In the genomic region with DNA sequence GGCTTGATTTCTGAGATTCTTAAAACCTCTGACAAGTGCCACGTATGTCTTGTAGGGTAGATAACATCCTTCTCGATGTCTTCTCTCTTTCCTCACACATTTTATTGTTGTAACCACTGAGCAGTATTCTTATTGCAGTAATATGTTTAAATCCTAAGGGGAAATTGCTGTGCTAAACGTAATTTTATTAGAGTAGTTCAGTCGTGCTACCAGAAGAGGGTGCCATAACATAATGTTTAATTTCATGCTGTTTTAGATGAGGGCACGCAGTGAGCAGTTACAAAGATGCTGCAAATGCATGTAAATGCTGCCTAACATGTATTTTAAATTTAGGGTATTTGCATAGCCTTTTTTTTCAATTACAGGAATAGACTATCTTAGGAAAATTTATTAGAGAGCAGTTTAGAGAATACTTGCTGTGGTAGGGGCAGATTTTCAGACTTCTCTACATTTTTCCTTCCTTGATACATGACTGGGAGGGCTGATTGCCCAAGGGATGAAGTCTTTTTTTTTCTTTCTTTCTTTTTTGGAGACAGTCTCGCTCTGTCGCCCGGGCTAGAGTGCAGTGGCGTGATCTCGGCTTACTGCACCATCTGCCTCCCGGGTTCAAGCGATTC, we compare ENCODE assay signal across 8 cellular contexts. TPM values are rescaled to one million over a fixed set of nuclear protein-coding genes. Genes with fewer than 3 reads are reported as not detected.
A peak's percentile ranks its signal among the peaks of the same experiment; 100 is the strongest.
DNase-seq lines count a peak whose midpoint lies in the region; ATAC-seq, FAIRE-seq and TF ChIP-seq lines count a peak whose summit lies in the region.

No MANE protein-coding gene starts in this region.

- H3K9me3 Mint-ChIP-seq in activated CD4-positive, alpha-beta T cell treated with anti-CD3 and anti-CD28 coated beads, Interleukin-2, amount 10 ng/mL, durations not matched to agents 7 days and 5 days, result no peaks in the 10 kb centered on the region

- no peak overlapping the region for H3K9ac ChIP-seq in H1 (replicated peaks in 1 of 4; ENCODE audit: extremely low read depth in 1 of 4, low read depth in 3 of 4, low read length in 3 of 4)

- CTCF ChIA-PET in activated CD4-positive, alpha-beta T cell treated with anti-CD3 and anti-CD28 coated beads, Interleukin-2, amount 10 ng/mL, durations not matched to agents 7 days and 5 days (lab: Charles Lee), result interaction anchor here (0.9 to 1.7 kb wide), 4 partner anchors 18 to 371 kb away, joined by 3 to 5 read pairs (median 4); no protein-coding TSS in a partner anchor
- CTCF ChIA-PET in H1 (lab: Charles Lee; ENCODE audit: partially characterized antibody), result interaction anchor here (0.6 to 2.3 kb wide), 40 partner anchors 9 to 507 kb away, joined by 3 to 17 read pairs (median 4); partner anchors contain the start of gene GAN

- no peak for TF ChIP-seq POLR2A in H1 (IDR thresholded peaks at IDR 0.05; ENCODE audit: control extremely low read depth in 1 of 2, low read depth in 2 of 2, low read length in 2 of 2)

- TF ChIP-seq CTCF in H1 (IDR thresholded peaks at IDR 0.05; ENCODE audit: control extremely low read depth in 1 of 3, insufficient read depth in 1 of 3, low read depth in 1 of 3, low read length in 3 of 3), result peak in 2 of 3 experiments; percentile 43 to 56; a peak in 2 of 4 replicates

- H4K20me1 ChIP-seq in H1 (replicated peaks in 1 of 2; ENCODE audit: control insufficient read depth in 1 of 2, insufficient read depth in 2 of 2, low read length in 2 of 2), result no peaks in the 10 kb centered on the region

- H2BK15ac ChIP-seq in H1 (ENCODE audit: low read length), result no peak overlapping the region

- WGBS in H1 (ENCODE audit: extremely low coverage in 1 of 2, insufficient coverage in 1 of 2, insufficient read length in 1 of 2, insufficient replicate concordance in 2 of 2, low coverage in 1 of 2, low lambda C conversion rate in 2 of 2, missing lambda C conversion rate in 1 of 2), 2 experiments, result 74% methylated on average over 12 of the region's 12 CpGs; no CpG with 5 or more reads in 1 of the 2 experiments

- no peak overlapping the region for H3K27ac ChIP-seq in H1 (ENCODE audit: low read depth, low read length)

- no peak overlapping the region for H3K23ac ChIP-seq in H1 (ENCODE audit: insufficient read length)

- POLR2A ChIA-PET in activated CD4-positive, alpha-beta T cell treated with anti-CD3 and anti-CD28 coated beads, Interleukin-2, amount 10 ng/mL, durations not matched to agents 7 days and 5 days (lab: Charles Lee), result no interaction called here
- POLR2A ChIA-PET in H1 (lab: Charles Lee; ENCODE audit: partially characterized antibody), result interaction anchor here (1.0 kb wide), 1 partner anchor 11 kb away, joined by 3 read pairs; no protein-coding TSS in a partner anchor

- TF ChIP-seq EP300 in H1 (IDR thresholded peaks at IDR 0.05; ENCODE audit: borderline replicate concordance in 1 of 2, low read depth in 2 of 2, low read length in 2 of 2), result no peak

- no peak overlapping the region for H2BK12ac ChIP-seq in H1 (ENCODE audit: low read depth, low read length)

- H4K5ac ChIP-seq in H1 (ENCODE audit: insufficient read length, low read depth, low read length), result no peak overlapping the region

- no peak overlapping the region for H3K4me3 Mint-ChIP-seq in activated CD4-positive, alpha-beta T cell treated with anti-CD3 and anti-CD28 coated beads, Interleukin-2, amount 10 ng/mL, durations not matched to agents 7 days and 5 days

- H3K4me3 ChIP-seq in H1 (ENCODE audit: extremely low read depth in 1 of 4, insufficient read depth in 2 of 4, low read depth in 3 of 4, low read length in 4 of 4), result no peak overlapping the region

- peak; percentile 38 for DNase-seq in activated CD4-positive, alpha-beta T cell treated with anti-CD3 and anti-CD28 coated beads, Interleukin-2, amount 10 ng/mL, durations not matched to agents 7 days and 5 days
- no peak for DNase-seq in activated CD4-positive, alpha-beta T cell treated with anti-CD3 and anti-CD28 coated beads, Interleukin-2, amount 50 U/mL, for 4 hours
- peak; percentile 47 for DNase-seq in HT1080 (ENCODE audit: low read depth)
- peak; percentile 12 for DNase-seq in OCI-M2 (lab: John Stamatoyannopoulos, UW; ENCODE audit: unreplicated experiment)
- no peak for DNase-seq in H1 (ENCODE audit: low read depth in 1 of 2, low spot score in 2 of 2)
- peak; percentile 69 for DNase-seq in middle frontal gyrus (ENCODE audit: extremely low spot score, low spot score)
- DNase-seq in activated gamma-delta T cell (lab: John Stamatoyannopoulos, UW), result no peak

- H3K4me2 ChIP-seq in H1 (ENCODE audit: insufficient read depth in 1 of 2, low read depth in 2 of 2, low read length in 2 of 2), result no peak overlapping the region

- peaks cover 6% of the 10 kb centered on the region for H3K4me1 Mint-ChIP-seq in activated CD4-positive, alpha-beta T cell treated with anti-CD3 and anti-CD28 coated beads, Interleukin-2, amount 10 ng/mL, durations not matched to agents 7 days and 5 days

- H3K27ac Mint-ChIP-seq in activated CD4-positive, alpha-beta T cell treated with anti-CD3 and anti-CD28 coated beads, Interleukin-2, amount 10 ng/mL, durations not matched to agents 7 days and 5 days, result no peak overlapping the region

- H2BK20ac ChIP-seq in H1 (ENCODE audit: low read length), result no peak overlapping the region

- H2AK5ac ChIP-seq in H1 (ENCODE audit: low read depth, low read length), result no peak overlapping the region

- no peaks in the 10 kb centered on the region; the same call in 1 of the 2 replicates for H3K23me2 ChIP-seq in H1 (ENCODE audit: low read depth, low read length)

- no peaks in the 10 kb centered on the region for H3K9me3 ChIP-seq in H1 (ENCODE audit: insufficient read depth in 2 of 2, low read depth in 1 of 2, low read length in 1 of 2)

- no peaks in the 10 kb centered on the region for H3K27me3 ChIP-seq in H1 (replicated peaks in 1 of 4; ENCODE audit: control insufficient read depth in 3 of 4, extremely low read depth in 1 of 4, insufficient read depth in 3 of 4, low read length in 3 of 4)

- no peak overlapping the region for H3K18ac ChIP-seq in H1 (ENCODE audit: extremely low read depth, low read length)

- H3K79me1 ChIP-seq in H1 (ENCODE audit: low read depth, low read length), result no peaks in the 10 kb centered on the region

- peak; percentile 78 to 83 for TF ChIP-seq RAD21 in H1 (IDR thresholded peaks at IDR 0.05 in 1 of 2, conservative IDR thresholded peaks at IDR 0.05 in 1 of 2; ENCODE audit: low read depth in 2 of 2, low read length in 2 of 2)

- peak; percentile 62 for FAIRE-seq in H1 (lab: Jason Lieb, UNC)

- no peaks in the 10 kb centered on the region for H3K79me2 ChIP-seq in H1 (ENCODE audit: control insufficient read depth in 1 of 2, insufficient read depth in 2 of 2, low read length in 2 of 2)

- H3K4me1 ChIP-seq in H1 (replicated peaks in 1 of 4; ENCODE audit: control insufficient read depth in 3 of 4, insufficient read depth in 4 of 4, low read length in 3 of 4), result no peaks in the 10 kb centered on the region

- no peaks in the 10 kb centered on the region for H3K27me3 Mint-ChIP-seq in activated CD4-positive, alpha-beta T cell treated with anti-CD3 and anti-CD28 coated beads, Interleukin-2, amount 10 ng/mL, durations not matched to agents 7 days and 5 days

- H3K56ac ChIP-seq in H1 (replicated peaks; ENCODE audit: insufficient read length, low read depth, low read length), result no peak overlapping the region

- no peak overlapping the region for H2AFZ ChIP-seq in H1 (ENCODE audit: low read length)

- no peak overlapping the region for H3K14ac ChIP-seq in H1 (ENCODE audit: insufficient read length)

- no peak overlapping the region for H2BK5ac ChIP-seq in H1 (ENCODE audit: low read depth, low read length)

- ATAC-seq in HG03565 (IDR thresholded peaks at IDR 0.05; ENCODE audit: unreplicated experiment), result no peak

- H3K36me3 Mint-ChIP-seq in activated CD4-positive, alpha-beta T cell treated with anti-CD3 and anti-CD28 coated beads, Interleukin-2, amount 10 ng/mL, durations not matched to agents 7 days and 5 days (ENCODE audit: low read depth), result peaks cover 14% of the 10 kb centered on the region

- no peak overlapping the region for H4K8ac ChIP-seq in H1 (ENCODE audit: extremely low read depth, insufficient read depth, low read length)

- H3K36me3 ChIP-seq in H1 (ENCODE audit: control insufficient read depth in 2 of 4, insufficient read depth in 4 of 4, low read length in 3 of 4), result peaks cover 7 to 48% (median 19%) of the 10 kb centered on the region in 4 experiments; a peak in 7 of 8 replicates

- no peak overlapping the region for H4K91ac ChIP-seq in H1 (replicated peaks; ENCODE audit: insufficient read length, low read length)

- H2BK120ac ChIP-seq in H1 (replicated peaks; ENCODE audit: low read depth, low read length), result no peak overlapping the region

- H3K4ac ChIP-seq in H1 (replicated peaks; ENCODE audit: insufficient read length, low read depth, low read length), result no peak overlapping the region

TF ChIP-seq in H1, 55 proteins besides CTCF, POLR2A, EP300 and RAD21:
- TF ChIP-seq CHD2 (IDR thresholded peaks at IDR 0.05; ENCODE audit: low read length) (no peak), MAFK (IDR thresholded peaks at IDR 0.05; ENCODE audit: low read depth, low read length) (peak; percentile 73)
TF ChIP-seq in H1: peak in this region for 1.

RNA-seq across cellular contexts. Expression of gene GAN, which starts 51.7 kb away (rescaled TPM):
- 1 to 10 TPM; 6.3 to 6.9 TPM for total RNA-seq in activated CD4-positive, alpha-beta T cell treated with anti-CD3 and anti-CD28 coated beads, Interleukin-2, amount 10 ng/mL, durations not matched to agents 7 days and 5 days
- 5.0 and 5.5 TPM in 2 replicates for total RNA-seq in HT1080 (2014; rRNA removed; shearing (Covaris generic))
- polyA plus RNA-seq in HT1080 (2015; cell fraction: cytosol; rRNA removed), result 2.3 and 3.0 TPM in 2 replicates
- 5.4 and 5.6 TPM in 2 replicates for polyA plus RNA-seq in HT1080 (2015; cell fraction: nucleus; rRNA removed)
- total RNA-seq in H1 (2021; fragmentation: NEBNext Ultra II Directional; extraction: Animal tissue kit (Norgen Biotek cat#: 25700)), result 23.9 and 25.6 TPM in 2 replicates
- 3.3 and 4.5 TPM in 2 replicates for polyA plus RNA-seq in H1 (2011; rRNA removed)
- 4.0 TPM for polyA plus RNA-seq in H1 (2011; cell fraction: cytosol; rRNA removed)
- polyA plus RNA-seq in H1 (2011; cell fraction: nucleus; rRNA removed), result 4.5 TPM
- 3.1 to 4.3 TPM (median 3.5 TPM) in 4 replicates for polyA plus RNA-seq in H1 (2012, experiment 1 of 2)
- polyA plus RNA-seq in H1 (2012, experiment 2 of 2), result 0.39 TPM
- polyA plus RNA-seq in H1 (2013, experiment 1 of 2), result 8.6 TPM
- 7.1 TPM for polyA plus RNA-seq in H1 (2013, experiment 2 of 2)
- polyA minus RNA-seq in H1 (2011; rRNA and poly(A)+ RNA removed), result 30.6 and 41.7 TPM in 2 replicates
- 25.4 TPM for polyA minus RNA-seq in H1 (2011; cell fraction: cytosol; rRNA and poly(A)+ RNA removed)
- 23.5 TPM for polyA minus RNA-seq in H1 (2011; cell fraction: nucleus; rRNA and poly(A)+ RNA removed)

Comparison
In these comparisons a context has a peak if more than half of its experiments do, and no peak if none do; other contexts are left out.
1. DNase-seq: peak in activated CD4-positive, alpha-beta T cell treated with anti-CD3 and anti-CD28 coated beads, Interleukin-2, amount 10 ng/mL, durations not matched to agents 7 days and 5 days (single experiment), HT1080 (single experiment), OCI-M2 (single experiment) and middle frontal gyrus (single experiment); none in activated CD4-positive, alpha-beta T cell treated with anti-CD3 and anti-CD28 coated beads, Interleukin-2, amount 50 U/mL, for 4 hours (0 of 2), H1 (0 of 2) and activated gamma-delta T cell (single experiment).